In genomic region chrX:138711399-138712347, GRCh38 we compare ENCODE assay signal across 8 cellular contexts. TPM values are rescaled to one million over a fixed set of nuclear protein-coding genes. Genes with fewer than 3 reads are reported as not detected.
DNase-seq lines count a peak whose midpoint lies in the region; ATAC-seq and TF ChIP-seq lines count a peak whose summit lies in the region.

TSS of gene FGF13 (minus strand) at chrX:138711717. CDS start at chrX:138711003, 714 bp downstream.

- H3K9me3 ChIP-seq in thoracic aorta: no peaks in the 10 kb centered on the region

- TF ChIP-seq CTCF in brain microvascular endothelial cell (IDR thresholded peaks at IDR 0.05; ENCODE audit: low read depth, low read length, missing control alignments): peak; percentile 38
- peak; percentile 37 for TF ChIP-seq CTCF in thoracic aorta (IDR thresholded peaks at IDR 0.05)

- peak within 1 kb of the TSS; percentile 22 to 27 for H3K4me3 Mint-ChIP-seq in activated T-cell treated with anti-CD3 and anti-CD28 coated beads, Interleukin-2, amount 50 U/mL, for 72 hours
- no peak within 1 kb of the TSS for H3K4me3 Mint-ChIP-seq in activated T-cell treated with anti-CD3 and anti-CD28 coated beads, Interleukin-2, amount 50 U/mL, for 24 hours

- peak within 1 kb of the TSS; percentile 37 for H3K4me3 ChIP-seq in brain microvascular endothelial cell (ENCODE audit: low read depth, low read length)
- peak within 1 kb of the TSS; percentile 75 for H3K4me3 ChIP-seq in thoracic aorta

- ATAC-seq in activated T-cell treated with anti-CD3 and anti-CD28 coated beads, Interleukin-2, amount 50 U/mL, for 72 hours (replicated peaks in 1 of 2): peak in 1 of 2 donors; percentile 43
- ATAC-seq in left lobe of liver (peak; percentile 60), thoracic aorta (ENCODE audit: insufficient number of reproducible peaks, low FRiP score, low read depth) (no peak), GM21423 (IDR thresholded peaks at IDR 0.05; ENCODE audit: unreplicated experiment) (no peak)

- H3K9me3 Mint-ChIP-seq in activated T-cell treated with anti-CD3 and anti-CD28 coated beads, Interleukin-2, amount 50 U/mL, for 72 hours: peaks cover 0 to 3% of the 10 kb centered on the region in 2 donors
- H3K9me3 Mint-ChIP-seq in activated T-cell treated with anti-CD3 and anti-CD28 coated beads, Interleukin-2, amount 50 U/mL, for 24 hours: no peaks in the 10 kb centered on the region

- H3K27ac ChIP-seq in brain microvascular endothelial cell: no peak within 1 kb of the TSS
- peak within 1 kb of the TSS; percentile 68 to 75 for H3K27ac ChIP-seq in thoracic aorta

- DNase-seq in activated T-cell treated with anti-CD3 and anti-CD28 coated beads, Interleukin-2, amount 50 U/mL, for 72 hours: peak; percentile 1 to 6
- no peak for DNase-seq in activated T-cell treated with anti-CD3 and anti-CD28 coated beads, Interleukin-2, amount 50 U/mL, for 24 hours
- DNase-seq in brain microvascular endothelial cell (no peak), left lobe of liver (ENCODE audit: low spot score) (peak; percentile 38), thoracic aorta (ENCODE audit: low spot score) (no peak), epidermal melanocyte (ENCODE audit: insufficient read length, low spot score) (no peak), DMS79 treated with DMSO at 0.1 percent for 48 hours (lab: John Stamatoyannopoulos, UW) (no peak)

- in situ Hi-C loops in brain microvascular endothelial cell (cut with HindIII; ENCODE audit: low pct_ligation_motif_present, low sequenced_read_pairs): no loop called here

- H3K36me3 Mint-ChIP-seq in activated T-cell treated with anti-CD3 and anti-CD28 coated beads, Interleukin-2, amount 50 U/mL, for 72 hours (ENCODE audit: insufficient read depth in 2 of 2): peaks cover 0 to 5% of the 10 kb centered on the region in 2 donors
- no peaks in the 10 kb centered on the region for H3K36me3 Mint-ChIP-seq in activated T-cell treated with anti-CD3 and anti-CD28 coated beads, Interleukin-2, amount 50 U/mL, for 24 hours (ENCODE audit: low read depth)

- H3K27me3 Mint-ChIP-seq in activated T-cell treated with anti-CD3 and anti-CD28 coated beads, Interleukin-2, amount 50 U/mL, for 72 hours (ENCODE audit: low read depth): peaks cover 77% of the 10 kb centered on the region
- peaks cover 89% of the 10 kb centered on the region for H3K27me3 Mint-ChIP-seq in activated T-cell treated with anti-CD3 and anti-CD28 coated beads, Interleukin-2, amount 50 U/mL, for 24 hours

- H3K36me3 ChIP-seq in brain microvascular endothelial cell (replicated peaks) (no peaks in the 10 kb centered on the region), thoracic aorta (no peaks in the 10 kb centered on the region)

- H3K4me1 ChIP-seq in thoracic aorta (ENCODE audit: control insufficient read depth in 1 of 2, low read depth in 2 of 2): peaks cover 0 to 14% of the 10 kb centered on the region in 2 donors

- no peaks in the 10 kb centered on the region for H3K4me1 Mint-ChIP-seq in activated T-cell treated with anti-CD3 and anti-CD28 coated beads, Interleukin-2, amount 50 U/mL, for 72 hours (ENCODE audit: low read depth)
- no peaks in the 10 kb centered on the region for H3K4me1 Mint-ChIP-seq in activated T-cell treated with anti-CD3 and anti-CD28 coated beads, Interleukin-2, amount 50 U/mL, for 24 hours (ENCODE audit: low read depth)

- no peak within 1 kb of the TSS for H3K27ac Mint-ChIP-seq in activated T-cell treated with anti-CD3 and anti-CD28 coated beads, Interleukin-2, amount 50 U/mL, for 72 hours
- no peak within 1 kb of the TSS for H3K27ac Mint-ChIP-seq in activated T-cell treated with anti-CD3 and anti-CD28 coated beads, Interleukin-2, amount 50 U/mL, for 24 hours

- H3K27me3 ChIP-seq in brain microvascular endothelial cell (replicated peaks): no peaks in the 10 kb centered on the region
- H3K27me3 ChIP-seq in thoracic aorta (replicated peaks; ENCODE audit: insufficient read depth): no peaks in the 10 kb centered on the region

RNA-seq across cellular contexts. Expression of gene FGF13, which starts in this region (rescaled TPM):
- total RNA-seq in activated T-cell treated with anti-CD3 and anti-CD28 coated beads, Interleukin-2, amount 50 U/mL, for 72 hours: not detected
- 0.55 TPM for total RNA-seq in left lobe of liver
- 10 to 100 TPM; 18.3 to 21.3 TPM for total RNA-seq in thoracic aorta

Comparison
In these comparisons a context has a peak if more than half of its experiments do, and no peak if none do; other contexts are left out.
1. RNA of gene FGF13 (total RNA-seq): 18.3 to 21.3 TPM in thoracic aorta; 0.55 TPM in left lobe of liver (single experiment) and not detected in activated T-cell treated with anti-CD3 and anti-CD28 coated beads, Interleukin-2, amount 50 U/mL, for 72 hours; every median in the first group is over 10 times any median in the second.
2. Peak in DNase-seq in activated T-cell treated with anti-CD3 and anti-CD28 coated beads, Interleukin-2, amount 50 U/mL, for 72 hours; RNA of the gene not detected or under 1 TPM.
3. Peak in DNase-seq and ATAC-seq in left lobe of liver; RNA of the gene not detected or under 1 TPM.